1 cellular context compared by ENCODE assay signal in genomic region chr6:71480577-71480976, GRCh38.
TF ChIP-seq lines count a peak whose summit lies in the region.

No MANE protein-coding gene starts in this region.

TF ChIP-seq in IMR-90, 13 proteins besides CTCF, POLR2A, EP300 and RAD21:
- TF ChIP-seq RCOR1 (IDR thresholded peaks at IDR 0.05; ENCODE audit: insufficient replicate concordance, low read length) (no peak), RFX5 (IDR thresholded peaks at IDR 0.05; ENCODE audit: low read depth, low read length) (no peak), MAZ (IDR thresholded peaks at IDR 0.05; ENCODE audit: borderline replicate concordance, low read depth, low read length) (no peak), USF2 (IDR thresholded peaks at IDR 0.05; ENCODE audit: low read depth, low read length) (no peak), MAFK (IDR thresholded peaks at IDR 0.05; ENCODE audit: low read depth, low read length) (no peak), CHD1 (IDR thresholded peaks at IDR 0.05; ENCODE audit: low read depth, low read length) (no peak), NFE2L2 (IDR thresholded peaks at IDR 0.05; ENCODE audit: low read depth, low read length) (no peak), CEBPB (IDR thresholded peaks at IDR 0.05; ENCODE audit: low read depth, low read length) (no peak), MXI1 (IDR thresholded peaks at IDR 0.05; ENCODE audit: borderline replicate concordance, low read depth, low read length) (no peak), FOS (IDR thresholded peaks at IDR 0.05; ENCODE audit: low read depth, low read length) (no peak), BHLHE40 (IDR thresholded peaks at IDR 0.05; ENCODE audit: low read depth, low read length) (no peak), ELK1 (IDR thresholded peaks at IDR 0.05; ENCODE audit: borderline replicate concordance, low read depth, low read length) (no peak), SMC3 (IDR thresholded peaks at IDR 0.05; ENCODE audit: low read depth, low read length) (no peak)
